In the genomic region with DNA sequence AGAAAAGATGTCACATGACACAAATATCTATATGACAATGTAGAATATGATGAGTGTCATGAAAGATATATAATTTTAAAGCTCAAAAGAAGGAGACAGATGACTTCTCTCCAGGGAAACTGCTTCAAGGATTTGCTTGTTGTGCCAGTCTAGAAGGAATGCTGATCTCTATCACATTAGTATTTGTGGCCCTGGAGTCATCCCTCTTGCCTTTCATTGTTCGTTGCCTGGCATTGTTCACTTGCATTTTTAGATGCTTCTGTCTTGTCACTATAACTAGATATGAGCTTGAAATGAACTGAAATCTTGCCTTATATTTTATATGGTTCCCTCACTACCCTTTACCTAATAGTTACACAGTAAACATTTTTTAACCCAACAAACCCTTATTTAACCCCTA, we compare ENCODE assay signal across 19 cellular contexts.
"Had no signal": no experiment of that assay in that cellular context is flagged by ENCODE, and none has a peak within 500 bp of the region (broad histone marks: within the 10 kb centered on the region; RNA-seq: fewer than 3 reads in every experiment).

No MANE protein-coding gene starts in this region.

- H3K36me3 Mint-ChIP-seq: mesothelial cell of epicardium had no signal

- H3K4me1 ChIP-seq: esophagus squamous epithelium, lower lobe of right lung had no signal

- H3K4me3 Mint-ChIP-seq: effector memory CD8-positive, alpha-beta T cell; endodermal cell; mesothelial cell of epicardium had no signal

- H3K9me3 ChIP-seq: esophagus squamous epithelium, gastrocnemius medialis, lower lobe of right lung had no signal

- H3K27ac Mint-ChIP-seq: effector memory CD8-positive, alpha-beta T cell; endodermal cell; mesothelial cell of epicardium had no signal

- DNase-seq: effector CD8-positive, alpha-beta T cell; effector memory CD8-positive, alpha-beta T cell; endodermal cell; erythroblast; esophagus squamous epithelium; foreskin fibroblast; gastrocnemius medialis; glutamatergic neuron; head of caudate nucleus; heart right ventricle; hippocampal formation; left cardiac atrium; left ventricle myocardium inferior; lower lobe of right lung; mesenchymal stem cell had no signal

- ATAC-seq: effector memory CD8-positive, alpha-beta T cell; esophagus mucosa; gastrocnemius medialis; left cardiac atrium; lower lobe of right lung had no signal

- H3K4me3 ChIP-seq: coronary artery, esophagus squamous epithelium, gastrocnemius medialis, heart right ventricle, left ventricle myocardium inferior, lower lobe of right lung had no signal

- H3K27me3 ChIP-seq: esophagus squamous epithelium, gastrocnemius medialis, heart right ventricle had no signal

- H3K27ac ChIP-seq: coronary artery, epithelial cell of prostate, esophagus squamous epithelium, left ventricle myocardium inferior, lower lobe of right lung had no signal

- H3K27me3 Mint-ChIP-seq: effector memory CD8-positive, alpha-beta T cell had no signal

- H3K4me1 Mint-ChIP-seq: endodermal cell had no signal

- H3K36me3 ChIP-seq: esophagus squamous epithelium, gastrocnemius medialis, heart right ventricle, left ventricle myocardium inferior, lower lobe of right lung had no signal

- H3K9me3 Mint-ChIP-seq: mesothelial cell of epicardium had no signal
